ENCODE assay signal across 8 cellular contexts in the genomic region with DNA sequence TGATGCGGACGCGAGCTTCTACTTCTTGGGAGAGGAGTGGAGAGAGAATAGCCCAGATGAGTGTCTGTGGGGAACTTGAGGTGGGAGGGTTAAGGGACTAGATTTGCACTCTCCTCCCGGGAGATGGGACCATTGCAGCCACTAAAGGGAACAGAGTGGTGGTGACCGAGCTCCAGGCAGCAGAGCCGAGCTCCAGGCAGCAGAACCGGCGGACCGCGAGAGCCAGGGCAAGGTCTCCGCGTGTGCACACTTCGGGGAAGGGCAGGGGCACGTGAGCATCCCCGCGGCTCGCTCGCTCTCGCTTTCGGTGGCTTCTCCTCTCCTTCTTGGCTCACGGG. TPM values are rescaled to one million over a fixed set of nuclear protein-coding genes. Genes with fewer than 3 reads are reported as not detected.
DNase-seq lines count a peak whose midpoint lies in the region; ATAC-seq and TF ChIP-seq lines count a peak whose summit lies in the region.
"Had no signal": no experiment of that assay in that cellular context is flagged by ENCODE, and none has a peak within 500 bp of the region (broad histone marks: within the 10 kb centered on the region; RNA-seq: fewer than 3 reads in every experiment).

No MANE protein-coding gene starts in this region.

- peaks cover 22% of the 10 kb centered on the region for H3K4me1 ChIP-seq in iPS-18a (ENCODE audit: control insufficient read depth, low read depth, low read length)

- DNase-seq in HuH-7 (ENCODE audit: low spot score) = peak; percentile 51
- no peak for DNase-seq in activated T-helper 2 cell treated with anti-CD3 and anti-CD28 coated beads, Interferon-gamma antibody, Interleukin-2, Interleukin-4, amounts not matched to agents 10 μg/mL and 5 μg/mL and 100 μg/mL, durations not matched to agents 14 hours and 24 hours and 36 hours (ENCODE audit: low spot score)
- DNase-seq in stimulated activated naive CD8-positive, alpha-beta T cell treated with anti-CD3 and anti-CD28 coated beads, Interleukin-15, Interleukin-2, amounts not matched to agents 100 U/mL and 50 U/mL, for 24 hours = no peak
- no peak for DNase-seq in dedifferentiated amniotic fluid mesenchymal stem cell (ENCODE audit: extremely low spot score)
- DNase-seq in GM20000 (ENCODE audit: low spot score) = no peak
- no peak for DNase-seq in mucosa of gallbladder (ENCODE audit: low spot score)

- peaks cover 14% of the 10 kb centered on the region for H3K36me3 ChIP-seq in iPS-18a (ENCODE audit: control insufficient read depth, low read depth, low read length)

- H3K27ac ChIP-seq in iPS-18a (ENCODE audit: low read length) = no peak overlapping the region

- H3K4me3 ChIP-seq in iPS-18a (ENCODE audit: low read length) = peak overlapping the region; percentile 91

- no peaks in the 10 kb centered on the region for H3K9me3 ChIP-seq in iPS-18a (ENCODE audit: control insufficient read depth, low read depth, low read length)

- peaks cover 4% of the 10 kb centered on the region for H3K4me1 Mint-ChIP-seq in activated T-helper 2 cell treated with anti-CD3 and anti-CD28 coated beads, Interferon-gamma antibody, Interleukin-2, Interleukin-4, amounts not matched to agents 10 μg/mL and 5 μg/mL and 100 μg/mL, durations not matched to agents 14 hours and 24 hours and 36 hours (ENCODE audit: low read depth)

- peak overlapping the region; percentile 61 for H3K9ac ChIP-seq in iPS-18a (ENCODE audit: low read length)

- peak; percentile 15 for ATAC-seq in stimulated activated naive CD8-positive, alpha-beta T cell treated with anti-CD3 and anti-CD28 coated beads, Interleukin-15, Interleukin-2, amounts not matched to agents 100 U/mL and 50 U/mL, for 24 hours

- H3K4me3 Mint-ChIP-seq in activated T-helper 2 cell treated with anti-CD3 and anti-CD28 coated beads, Interferon-gamma antibody, Interleukin-2, Interleukin-4, amounts not matched to agents 10 μg/mL and 5 μg/mL and 100 μg/mL, durations not matched to agents 14 hours and 24 hours and 36 hours (ENCODE audit: low read depth) = peak overlapping the region; percentile 30

- no peaks in the 10 kb centered on the region for H3K9me3 Mint-ChIP-seq in activated T-helper 2 cell treated with anti-CD3 and anti-CD28 coated beads, Interferon-gamma antibody, Interleukin-2, Interleukin-4, amounts not matched to agents 10 μg/mL and 5 μg/mL and 100 μg/mL, durations not matched to agents 14 hours and 24 hours and 36 hours

- TF ChIP-seq CTCF in GM20000 (IDR thresholded peaks at IDR 0.05; ENCODE audit: extremely low read depth, missing control alignments) = no peak

- no peaks in the 10 kb centered on the region for H3K36me3 Mint-ChIP-seq in activated T-helper 2 cell treated with anti-CD3 and anti-CD28 coated beads, Interferon-gamma antibody, Interleukin-2, Interleukin-4, amounts not matched to agents 10 μg/mL and 5 μg/mL and 100 μg/mL, durations not matched to agents 14 hours and 24 hours and 36 hours (ENCODE audit: low read depth)

- H3K27me3 ChIP-seq in iPS-18a (ENCODE audit: control insufficient read depth, insufficient read depth, low read length) = peaks cover 25% of the 10 kb centered on the region

- H3K27ac Mint-ChIP-seq in activated T-helper 2 cell treated with anti-CD3 and anti-CD28 coated beads, Interferon-gamma antibody, Interleukin-2, Interleukin-4, amounts not matched to agents 10 μg/mL and 5 μg/mL and 100 μg/mL, durations not matched to agents 14 hours and 24 hours and 36 hours = no peak overlapping the region

- intact Hi-C loops in activated T-helper 2 cell treated with anti-CD3 and anti-CD28 coated beads, Interferon-gamma antibody, Interleukin-2, Interleukin-4, amounts not matched to agents 10 μg/mL and 5 μg/mL and 100 μg/mL, durations not matched to agents 14 hours and 24 hours and 36 hours (cut with micrococcal nuclease) = no loop called here

- peaks cover 65% of the 10 kb centered on the region for H3K27me3 Mint-ChIP-seq in activated T-helper 2 cell treated with anti-CD3 and anti-CD28 coated beads, Interferon-gamma antibody, Interleukin-2, Interleukin-4, amounts not matched to agents 10 μg/mL and 5 μg/mL and 100 μg/mL, durations not matched to agents 14 hours and 24 hours and 36 hours (ENCODE audit: low read depth)

RNA-seq across cellular contexts. Expression of gene IGDCC3, which starts 1.1 kb away (rescaled TPM):
- not detected in 2 replicates for total RNA-seq in activated T-helper 2 cell treated with anti-CD3 and anti-CD28 coated beads, Interferon-gamma antibody, Interleukin-2, Interleukin-4, amounts not matched to agents 10 μg/mL and 5 μg/mL and 100 μg/mL, durations not matched to agents 14 hours and 24 hours and 36 hours
- 0.69 TPM for total RNA-seq in mucosa of gallbladder
- total RNA-seq: mononuclear cell had no signal

RNA-seq across cellular contexts. Expression of gene IGDCC4, which starts 46.0 kb away (rescaled TPM):
- total RNA-seq in activated T-helper 2 cell treated with anti-CD3 and anti-CD28 coated beads, Interferon-gamma antibody, Interleukin-2, Interleukin-4, amounts not matched to agents 10 μg/mL and 5 μg/mL and 100 μg/mL, durations not matched to agents 14 hours and 24 hours and 36 hours = 0.18 and 0.39 TPM in 2 replicates
- total RNA-seq in mucosa of gallbladder = 4.1 TPM
